10 cellular contexts compared by ENCODE assay signal in the genomic region with DNA sequence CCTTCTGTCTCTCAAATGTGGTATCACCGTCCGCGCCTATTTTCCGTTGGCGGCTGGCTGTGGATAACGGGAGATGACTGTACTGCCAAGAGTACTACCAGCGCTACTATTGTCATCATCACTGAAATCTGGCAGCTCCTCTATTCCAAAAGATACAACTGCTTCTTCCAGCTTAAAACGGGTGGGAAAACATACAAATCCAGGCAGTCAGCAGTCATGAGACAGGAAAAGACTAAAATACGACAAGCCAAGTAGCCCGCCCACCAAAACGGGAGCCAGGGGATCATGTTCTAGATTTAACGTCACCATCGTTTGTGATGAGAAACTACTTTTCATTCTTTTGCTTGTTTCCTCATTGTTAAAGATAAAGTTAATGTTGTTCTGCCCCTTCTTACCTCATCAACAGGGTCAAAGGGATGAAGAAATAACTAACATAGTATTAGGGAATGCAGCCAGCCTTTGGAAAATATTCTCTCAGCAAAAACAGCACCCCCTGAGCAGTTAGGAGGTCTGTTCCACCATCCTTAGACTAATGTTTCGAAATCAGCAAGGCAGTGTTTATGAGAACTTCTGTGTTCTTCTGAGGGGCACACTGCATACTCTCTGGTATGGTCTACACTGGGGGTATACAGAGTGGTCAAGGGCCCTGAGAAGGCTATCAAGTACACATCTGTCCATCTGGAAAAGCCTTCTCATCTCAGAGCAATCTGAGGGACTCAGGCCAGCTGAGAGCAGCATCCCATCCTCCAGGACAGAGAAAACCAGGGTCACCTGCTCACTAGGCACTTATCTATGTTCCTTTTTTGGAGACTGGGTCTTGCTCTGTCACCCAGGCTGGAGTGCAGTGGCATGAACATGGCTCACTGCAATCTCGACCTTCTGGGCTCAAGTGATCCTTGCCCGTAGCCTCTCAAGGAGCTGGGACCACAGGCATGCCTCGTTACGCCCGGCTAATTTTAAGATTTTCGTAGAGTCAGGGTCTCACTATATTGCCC. TPM values are rescaled to one million over a fixed set of nuclear protein-coding genes. Genes with fewer than 3 reads are reported as not detected.
DNase-seq lines count a peak whose midpoint lies in the region; ATAC-seq and TF ChIP-seq lines count a peak whose summit lies in the region.
"Had no signal": no experiment of that assay in that cellular context is flagged by ENCODE, and none has a peak within 500 bp of the region (broad histone marks: within the 10 kb centered on the region; RNA-seq: fewer than 3 reads in every experiment).

No MANE protein-coding gene starts in this region.

- H3K9ac ChIP-seq in subcutaneous abdominal adipose tissue (ENCODE audit: low read length in 5 of 5) = peak overlapping the region in 4 of 5 donors; percentile 22 to 53 (median 36)

- intact Hi-C loops in esophagus muscularis mucosa (cut with DNase I) = no loop called here

- peaks cover 14 to 26% (median 20%) of the 10 kb centered on the region in 4 donors for H3K4me1 ChIP-seq in esophagus muscularis mucosa
- peaks cover 5 to 30% (median 27%) of the 10 kb centered on the region in 5 donors for H3K4me1 ChIP-seq in subcutaneous abdominal adipose tissue (ENCODE audit: control insufficient read depth in 5 of 5, insufficient read depth in 5 of 5, low read length in 5 of 5)

- H3K27me3 ChIP-seq in esophagus muscularis mucosa = no peaks in the 10 kb centered on the region
- no peaks in the 10 kb centered on the region for H3K27me3 ChIP-seq in subcutaneous abdominal adipose tissue (ENCODE audit: control insufficient read depth in 5 of 5, insufficient read depth in 4 of 5, low read length in 5 of 5)

- H3K27ac ChIP-seq in esophagus muscularis mucosa (replicated peaks in 1 of 4) (peak overlapping the region; percentile 40 to 59 (median 57)), subcutaneous abdominal adipose tissue (ENCODE audit: low read depth, low read length) (peak overlapping the region; percentile 79)

- DNase-seq in MV-4-11 (lab: John Stamatoyannopoulos, UW) (peak; percentile 12), esophagus muscularis mucosa (ENCODE audit: extremely low spot score) (no peak), medulla oblongata (ENCODE audit: extremely low spot score) (peak; percentile 46), GM13977 (ENCODE audit: low spot score) (no peak), NCI-H2171 treated with DMSO at 0.1 percent for 48 hours (lab: John Stamatoyannopoulos, UW) (no peak), LoVo (ENCODE audit: low spot score) (no peak)
- DNase-seq: DMS153, NCI-H526 treated with DMSO at 0.1 percent for 48 hours had no signal

- TF ChIP-seq CTCF in esophagus muscularis mucosa (IDR thresholded peaks at IDR 0.05) = no peak
- no peak for TF ChIP-seq CTCF in GM13977 (IDR thresholded peaks at IDR 0.05; ENCODE audit: extremely low read depth, insufficient read depth, missing control alignments)

- H3K4me3 ChIP-seq in esophagus muscularis mucosa (no peak overlapping the region), subcutaneous abdominal adipose tissue (ENCODE audit: low read depth in 1 of 5, low read length in 5 of 5) (peak overlapping the region in 4 of 5 donors; percentile 4 to 35 (median 32))

- in situ Hi-C loops in GM13977 (cut with MboI; ENCODE audit: low pct_unique_long_range_greater_than_20kb, low sequenced_read_pairs, unreplicated experiment) = no loop called here

- no peak for TF ChIP-seq EP300 in esophagus muscularis mucosa (IDR thresholded peaks at IDR 0.05)

- H3K9me3 ChIP-seq in esophagus muscularis mucosa (no peaks in the 10 kb centered on the region), subcutaneous abdominal adipose tissue (ENCODE audit: control insufficient read depth in 5 of 5, low read length in 5 of 5) (no peaks in the 10 kb centered on the region)

- H3K36me3 ChIP-seq in esophagus muscularis mucosa (peaks cover 0 to 32% (median 26%) of the 10 kb centered on the region in 4 donors), subcutaneous abdominal adipose tissue (ENCODE audit: control insufficient read depth in 5 of 5, insufficient read depth in 5 of 5, low read length in 5 of 5) (peaks cover 5 to 28% (median 27%) of the 10 kb centered on the region in 5 donors)

- no peak for TF ChIP-seq POLR2A in esophagus muscularis mucosa (IDR thresholded peaks at IDR 0.05; ENCODE audit: low read depth)

- ATAC-seq in HG02610 (IDR thresholded peaks at IDR 0.05; ENCODE audit: unreplicated experiment) = no peak

- 71% methylated on average over 20 of the region's 20 CpGs for WGBS in esophagus muscularis mucosa

RNA-seq across cellular contexts. Expression of gene GNA12, which starts 47.5 kb away (rescaled TPM):
- total RNA-seq in esophagus muscularis mucosa = 10 to 100 TPM; 25.3 to 61.8 (median 38.9) TPM

Comparison
In these comparisons a context has a peak if more than half of its experiments do, and no peak if none do; other contexts are left out.
1. DNase-seq: peak in MV-4-11 (single experiment) and medulla oblongata (single experiment); none in esophagus muscularis mucosa (single experiment), GM13977 (single experiment), NCI-H2171 treated with DMSO at 0.1 percent for 48 hours (single experiment) and LoVo (single experiment).
2. H3K4me3 ChIP-seq: peak in subcutaneous abdominal adipose tissue (4 of 5); none in esophagus muscularis mucosa (0 of 4).